Comparison of ENCODE assay signal across 8 cellular contexts in genomic region chr9:38067892-38068615, GRCh38. TPM values are rescaled to one million over a fixed set of nuclear protein-coding genes. Genes with fewer than 3 reads are reported as not detected.
DNase-seq lines count a peak whose midpoint lies in the region; ATAC-seq and TF ChIP-seq lines count a peak whose summit lies in the region.

No MANE protein-coding gene starts in this region.

- H3K36me3 ChIP-seq in Panc1 (ENCODE audit: control insufficient read depth, insufficient read depth, low read length), result peaks cover 5% of the 10 kb centered on the region
- no peaks in the 10 kb centered on the region for H3K36me3 ChIP-seq in colonic mucosa
- no peaks in the 10 kb centered on the region for H3K36me3 ChIP-seq in muscle layer of duodenum (ENCODE audit: control insufficient read depth in 1 of 2, insufficient read depth in 2 of 2, low read length in 2 of 2)

- in situ Hi-C loops in Panc1 (cut with HindIII; ENCODE audit: low pct_unique_long_range_greater_than_20kb, low sequenced_read_pairs), result no loop called here

- H3K9me3 ChIP-seq in Panc1 (ENCODE audit: control insufficient read depth, insufficient read depth, low read depth, low read length) (no peaks in the 10 kb centered on the region), colonic mucosa (no peaks in the 10 kb centered on the region), muscle layer of duodenum (ENCODE audit: control insufficient read depth in 1 of 2, low read length in 2 of 2) (no peaks in the 10 kb centered on the region)

- peak overlapping the region; percentile 89 for H3K27ac ChIP-seq in Panc1 (ENCODE audit: low read length)
- peak overlapping the region; percentile 89 for H3K27ac ChIP-seq in colonic mucosa
- H3K27ac ChIP-seq in muscle layer of duodenum (ENCODE audit: low read length), result peak overlapping the region; percentile 77

- peak overlapping the region; percentile 87 to 90 for H3K9ac ChIP-seq in colonic mucosa (ENCODE audit: low read depth in 2 of 2, low read length in 2 of 2)

- peak overlapping the region; percentile 82 to 93 for H3K4me3 ChIP-seq in Panc1 (ENCODE audit: low read depth in 2 of 2, low read length in 2 of 2)
- H3K4me3 ChIP-seq in colonic mucosa, result peak overlapping the region; percentile 98
- peak overlapping the region; percentile 82 to 86 for H3K4me3 ChIP-seq in muscle layer of duodenum (ENCODE audit: low read depth in 1 of 2, low read length in 2 of 2)

- POLR2A ChIA-PET in Panc1 (lab: Charles Lee), result no interaction called here

- intact Hi-C loops in Panc1 (cut with micrococcal nuclease; ENCODE audit: unreplicated experiment), result loop anchor here (5.0 to 10.0 kb wide), 2 partner anchors 51 to 133 kb away; no protein-coding TSS in a partner anchor
- intact Hi-C loops in colonic mucosa (cut with DNase I), result loop anchor here (2.0 to 5.0 kb wide), 3 partner anchors 37 to 156 kb away; no protein-coding TSS in a partner anchor

- CTCF ChIA-PET in Panc1 (lab: Charles Lee), result no interaction called here

- ATAC-seq in GM19372 (IDR thresholded peaks at IDR 0.05; ENCODE audit: low read depth, unreplicated experiment) (peak; percentile 3), Panc1 (no peak), GM19395 (IDR thresholded peaks at IDR 0.05; ENCODE audit: unreplicated experiment) (no peak), HG03159 (IDR thresholded peaks at IDR 0.05; ENCODE audit: unreplicated experiment) (no peak)

- DNase-seq in Panc1 (ENCODE audit: low read depth, low spot score) (no peak), colonic mucosa (no peak), NAMALWA (ENCODE audit: low spot score) (no peak), A172 (ENCODE audit: low spot score) (no peak)

- no TSS peak for BruUV-seq in Panc1 (replicated peaks; lab: Mats Ljungman, UMichigan)

- no peak for TF ChIP-seq CTCF in Panc1 (IDR thresholded peaks at IDR 0.05)
- no peak for TF ChIP-seq CTCF in colonic mucosa (IDR thresholded peaks at IDR 0.05)

- H3K4me1 ChIP-seq in Panc1 (ENCODE audit: control insufficient read depth, insufficient read depth, low read length) (peaks cover 11% of the 10 kb centered on the region), colonic mucosa (peaks cover 13% of the 10 kb centered on the region), muscle layer of duodenum (ENCODE audit: control insufficient read depth in 1 of 2, insufficient read depth in 2 of 2, low read length in 2 of 2) (peaks cover 5 to 30% of the 10 kb centered on the region in 2 donors)

- H3K27me3 ChIP-seq in Panc1 (ENCODE audit: control insufficient read depth, insufficient read depth, low read length), result no peaks in the 10 kb centered on the region
- no peaks in the 10 kb centered on the region for H3K27me3 ChIP-seq in colonic mucosa
- H3K27me3 ChIP-seq in muscle layer of duodenum (ENCODE audit: low read depth, low read length), result no peaks in the 10 kb centered on the region

RNA-seq across cellular contexts. Expression of gene SHB, which starts 1.0 kb away (rescaled TPM):
- 59.9 TPM for total RNA-seq in Panc1 (2021; ENCODE audit: unreplicated experiment)
- 63.1 TPM for polyA plus RNA-seq in Panc1 (2012; ENCODE audit: insufficient read length)
- 10 to 100 TPM; 17.4 to 24.0 TPM for total RNA-seq in colonic mucosa
- total RNA-seq in A172 (2014; rRNA removed; shearing (Covaris generic)), result 15.1 and 19.8 TPM in 2 replicates
